1 cellular context compared by ENCODE assay signal in the genomic region with DNA sequence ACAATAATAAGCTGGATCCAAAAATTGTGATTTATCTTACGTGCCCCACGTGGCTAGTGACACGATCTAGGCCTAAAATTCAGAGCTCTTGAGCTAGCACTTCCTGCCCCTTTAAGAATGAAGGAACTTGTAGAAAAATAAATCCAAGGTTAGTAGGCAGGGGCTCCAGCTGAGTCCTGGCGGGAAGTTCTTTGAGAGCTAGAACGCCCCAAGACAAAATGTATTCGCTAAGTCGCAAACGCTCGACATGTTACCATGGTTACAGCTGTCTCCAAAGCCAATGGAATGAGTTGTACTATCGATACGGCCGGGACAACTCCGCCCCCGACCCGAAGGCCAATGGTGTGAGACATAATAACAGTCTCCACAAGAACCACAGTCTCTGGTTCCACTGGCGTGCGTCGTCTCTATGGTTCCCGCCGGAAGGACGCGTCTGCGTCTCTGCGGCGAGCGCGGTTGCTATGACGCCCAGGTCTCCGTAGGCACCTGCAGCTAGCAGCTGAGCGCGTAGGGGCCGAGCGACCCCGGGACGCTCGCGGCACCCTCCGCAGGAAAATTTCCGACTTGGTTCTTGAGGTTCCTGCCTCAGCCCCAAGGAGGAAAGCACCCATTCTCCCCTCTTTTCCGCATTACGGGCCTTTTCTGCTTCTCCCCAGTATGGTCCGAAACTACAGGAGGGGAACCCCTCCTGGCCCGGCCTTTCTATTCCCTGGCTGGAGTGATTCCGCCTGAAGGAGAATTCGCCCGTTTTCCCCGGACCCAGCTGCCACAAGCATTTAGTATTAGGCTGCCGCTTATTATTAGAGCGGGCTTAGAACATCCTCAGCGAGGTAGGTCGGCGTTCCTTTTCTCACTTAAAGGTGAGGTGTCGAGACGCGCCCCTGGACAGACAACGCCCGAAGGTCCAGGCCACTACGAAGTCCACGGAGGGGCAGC.
TF ChIP-seq lines count a peak whose summit lies in the region.

CCDC30 (plus strand) TSS at position 459 of the 936 bp plus-strand sequence. CDS start 17,266 bp downstream, outside the sequence.

TF ChIP-seq in HepG2, 621 proteins besides CTCF, POLR2A, EP300 and RAD21 (continued from another document):
- TF ChIP-seq ZNF639 (CRISPR knock-in tag; conservative IDR thresholded peaks at IDR 0.05) (no peak), ZKSCAN5 (CRISPR knock-in tag; IDR thresholded peaks at IDR 0.05) (no peak), SP4 (CRISPR knock-in tag; IDR thresholded peaks at IDR 0.05) (peak; percentile 88), ZNF564 (CRISPR knock-in tag; IDR thresholded peaks at IDR 0.05) (no peak), SP140L (CRISPR knock-in tag; IDR thresholded peaks at IDR 0.05; ENCODE audit: borderline replicate concordance) (no peak), NAIF1 (CRISPR knock-in tag; IDR thresholded peaks at IDR 0.05; ENCODE audit: borderline replicate concordance) (peak; percentile 99), TARDBP (CRISPR knock-in tag; IDR thresholded peaks at IDR 0.05) (peak; percentile 77), ZSCAN9 (CRISPR knock-in tag; IDR thresholded peaks at IDR 0.05; ENCODE audit: borderline replicate concordance) (no peak), WIZ (CRISPR knock-in tag; IDR thresholded peaks at IDR 0.05) (no peak), ZNF503 (CRISPR knock-in tag; IDR thresholded peaks at IDR 0.05) (no peak; the same call in 1 of the 2 replicates), PPARG (CRISPR knock-in tag; conservative IDR thresholded peaks at IDR 0.05) (peak; percentile 34; the same call in 1 of the 2 replicates), ZNF790 (CRISPR knock-in tag; IDR thresholded peaks at IDR 0.05; ENCODE audit: borderline replicate concordance) (no peak), STAT6 (CRISPR knock-in tag; IDR thresholded peaks at IDR 0.05; ENCODE audit: borderline replicate concordance) (no peak), ATF7 (IDR thresholded peaks at IDR 0.05) (no peak), ATF7 (CRISPR knock-in tag; IDR thresholded peaks at IDR 0.05) (no peak), RELA (CRISPR knock-in tag; IDR thresholded peaks at IDR 0.05) (no peak), HDAC1 (CRISPR knock-in tag; IDR thresholded peaks at IDR 0.05) (peak; percentile 84), ZNF510 (CRISPR knock-in tag; IDR thresholded peaks at IDR 0.05; ENCODE audit: low read depth) (no peak), FOXO4 (CRISPR knock-in tag; conservative IDR thresholded peaks at IDR 0.05) (no peak), CREB3 (CRISPR knock-in tag; IDR thresholded peaks at IDR 0.05) (no peak), AGO1 (IDR thresholded peaks at IDR 0.05; ENCODE audit: low read depth, low read length, poor library complexity, severe bottlenecking) (peak; percentile 70)
- TF ChIP-seq, protein P1, sequence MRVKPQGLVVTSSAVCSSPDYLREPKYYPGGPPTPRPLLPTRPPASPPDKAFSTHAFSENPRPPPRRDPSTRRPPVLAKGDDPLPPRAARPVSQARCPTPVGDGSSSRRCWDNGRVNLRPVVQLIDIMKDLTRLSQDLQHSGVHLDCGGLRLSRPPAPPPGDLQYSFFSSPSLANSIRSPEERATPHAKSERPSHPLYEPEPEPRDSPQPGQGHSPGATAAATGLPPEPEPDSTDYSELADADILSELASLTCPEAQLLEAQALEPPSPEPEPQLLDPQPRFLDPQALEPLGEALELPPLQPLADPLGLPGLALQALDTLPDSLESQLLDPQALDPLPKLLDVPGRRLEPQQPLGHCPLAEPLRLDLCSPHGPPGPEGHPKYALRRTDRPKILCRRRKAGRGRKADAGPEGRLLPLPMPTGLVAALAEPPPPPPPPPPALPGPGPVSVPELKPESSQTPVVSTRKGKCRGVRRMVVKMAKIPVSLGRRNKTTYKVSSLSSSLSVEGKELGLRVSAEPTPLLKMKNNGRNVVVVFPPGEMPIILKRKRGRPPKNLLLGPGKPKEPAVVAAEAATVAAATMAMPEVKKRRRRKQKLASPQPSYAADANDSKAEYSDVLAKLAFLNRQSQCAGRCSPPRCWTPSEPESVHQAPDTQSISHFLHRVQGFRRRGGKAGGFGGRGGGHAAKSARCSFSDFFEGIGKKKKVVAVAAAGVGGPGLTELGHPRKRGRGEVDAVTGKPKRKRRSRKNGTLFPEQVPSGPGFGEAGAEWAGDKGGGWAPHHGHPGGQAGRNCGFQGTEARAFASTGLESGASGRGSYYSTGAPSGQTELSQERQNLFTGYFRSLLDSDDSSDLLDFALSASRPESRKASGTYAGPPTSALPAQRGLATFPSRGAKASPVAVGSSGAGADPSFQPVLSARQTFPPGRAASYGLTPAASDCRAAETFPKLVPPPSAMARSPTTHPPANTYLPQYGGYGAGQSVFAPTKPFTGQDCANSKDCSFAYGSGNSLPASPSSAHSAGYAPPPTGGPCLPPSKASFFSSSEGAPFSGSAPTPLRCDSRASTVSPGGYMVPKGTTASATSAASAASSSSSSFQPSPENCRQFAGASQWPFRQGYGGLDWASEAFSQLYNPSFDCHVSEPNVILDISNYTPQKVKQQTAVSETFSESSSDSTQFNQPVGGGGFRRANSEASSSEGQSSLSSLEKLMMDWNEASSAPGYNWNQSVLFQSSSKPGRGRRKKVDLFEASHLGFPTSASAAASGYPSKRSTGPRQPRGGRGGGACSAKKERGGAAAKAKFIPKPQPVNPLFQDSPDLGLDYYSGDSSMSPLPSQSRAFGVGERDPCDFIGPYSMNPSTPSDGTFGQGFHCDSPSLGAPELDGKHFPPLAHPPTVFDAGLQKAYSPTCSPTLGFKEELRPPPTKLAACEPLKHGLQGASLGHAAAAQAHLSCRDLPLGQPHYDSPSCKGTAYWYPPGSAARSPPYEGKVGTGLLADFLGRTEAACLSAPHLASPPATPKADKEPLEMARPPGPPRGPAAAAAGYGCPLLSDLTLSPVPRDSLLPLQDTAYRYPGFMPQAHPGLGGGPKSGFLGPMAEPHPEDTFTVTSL (CRISPR knock-in tag; IDR thresholded peaks at IDR 0.05; ENCODE audit: borderline replicate concordance): no peak
- TF ChIP-seq, protein P2, sequence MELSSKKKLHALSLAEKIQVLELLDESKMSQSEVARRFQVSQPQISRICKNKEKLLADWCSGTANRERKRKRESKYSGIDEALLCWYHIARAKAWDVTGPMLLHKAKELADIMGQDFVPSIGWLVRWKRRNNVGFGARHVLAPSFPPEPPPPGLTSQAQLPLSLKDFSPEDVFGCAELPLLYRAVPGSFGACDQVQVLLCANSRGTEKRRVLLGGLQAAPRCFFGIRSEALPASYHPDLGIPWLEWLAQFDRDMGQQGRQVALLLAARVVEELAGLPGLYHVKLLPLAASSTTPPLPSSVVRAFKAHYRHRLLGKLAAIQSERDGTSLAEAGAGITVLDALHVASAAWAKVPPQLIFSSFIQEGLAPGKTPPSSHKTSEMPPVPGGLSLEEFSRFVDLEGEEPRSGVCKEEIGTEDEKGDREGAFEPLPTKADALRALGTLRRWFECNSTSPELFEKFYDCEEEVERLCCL (CRISPR knock-in tag; IDR thresholded peaks at IDR 0.05; ENCODE audit: borderline replicate concordance): no peak
- TF ChIP-seq, protein P3, sequence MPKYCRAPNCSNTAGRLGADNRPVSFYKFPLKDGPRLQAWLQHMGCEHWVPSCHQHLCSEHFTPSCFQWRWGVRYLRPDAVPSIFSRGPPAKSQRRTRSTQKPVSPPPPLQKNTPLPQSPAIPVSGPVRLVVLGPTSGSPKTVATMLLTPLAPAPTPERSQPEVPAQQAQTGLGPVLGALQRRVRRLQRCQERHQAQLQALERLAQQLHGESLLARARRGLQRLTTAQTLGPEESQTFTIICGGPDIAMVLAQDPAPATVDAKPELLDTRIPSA (CRISPR knock-in tag; IDR thresholded peaks at IDR 0.05; ENCODE audit: borderline replicate concordance): no peak
TF ChIP-seq in HepG2: peak in this region for 110.
